In the genomic region with DNA sequence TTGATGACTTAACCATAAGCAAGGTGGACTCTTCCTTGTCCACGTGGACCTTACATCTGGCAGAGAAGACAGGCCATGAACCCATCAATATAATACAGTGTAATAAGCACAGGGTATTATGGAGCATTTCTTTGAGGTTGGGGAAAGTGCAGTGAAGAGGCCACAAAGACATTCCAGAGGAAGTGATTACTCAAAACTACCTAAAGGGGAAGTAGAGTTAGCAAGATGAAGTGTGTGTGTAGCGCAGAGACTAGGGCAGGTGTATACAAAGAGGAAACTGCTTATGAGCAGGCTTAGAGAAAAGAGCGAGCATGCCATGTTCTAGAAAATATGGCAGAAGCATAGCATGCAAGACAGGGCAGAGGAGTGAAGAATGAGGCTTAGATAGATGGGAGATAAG, we compare ENCODE assay signal across 8 cellular contexts. TPM values are rescaled to one million over a fixed set of nuclear protein-coding genes. Genes with fewer than 3 reads are reported as not detected.
DNase-seq lines count a peak whose midpoint lies in the region; ATAC-seq and TF ChIP-seq lines count a peak whose summit lies in the region.

No MANE protein-coding gene starts in this region.

- no peak overlapping the region for H3K4me3 Mint-ChIP-seq in GM23338
- peak overlapping the region; percentile 48 for H3K4me3 Mint-ChIP-seq in memory B cell
- H3K4me3 Mint-ChIP-seq in HFFc6, result no peak overlapping the region

- no peaks in the 10 kb centered on the region for H4K20me1 ChIP-seq in GM23338 (replicated peaks; ENCODE audit: insufficient read depth)

- no peaks in the 10 kb centered on the region for H3K36me3 ChIP-seq in GM23338 (ENCODE audit: insufficient read depth)

- ATAC-seq in GM18873 (IDR thresholded peaks at IDR 0.05; ENCODE audit: low FRiP score, unreplicated experiment), result peak; percentile 99
- no peak for ATAC-seq in GM23338
- peak; percentile 98 for ATAC-seq in HG03571 (IDR thresholded peaks at IDR 0.05; ENCODE audit: unreplicated experiment)
- peak; percentile 100 for ATAC-seq in memory B cell (ENCODE audit: low read depth)

- no peaks in the 10 kb centered on the region for H3K79me2 ChIP-seq in GM23338 (replicated peaks; ENCODE audit: insufficient read depth)

- peak overlapping the region; percentile 16; the same call in 1 of the 2 replicates for H2AFZ ChIP-seq in GM23338

- DNase-seq in GM23338 (ENCODE audit: low spot score) (no peak), memory B cell (ENCODE audit: low spot score in 2 of 2) (peak in 1 of 2 donors; percentile 56), ureter (ENCODE audit: low spot score) (no peak), SW 1271 (lab: John Stamatoyannopoulos, UW) (no peak), activated T-cell treated with anti-CD3 and anti-CD28 coated beads for 4 hours (no peak), HFFc6 (no peak)

- no peaks in the 10 kb centered on the region for H3K27me3 ChIP-seq in GM23338 (ENCODE audit: insufficient read depth)

- H3K4me2 ChIP-seq in GM23338, result no peak overlapping the region

- H3K27ac Mint-ChIP-seq in GM23338, result no peak overlapping the region
- peak overlapping the region; percentile 36 for H3K27ac Mint-ChIP-seq in memory B cell
- H3K27ac Mint-ChIP-seq in HFFc6, result no peak overlapping the region

- TF ChIP-seq CTCF in GM23338 (conservative IDR thresholded peaks at IDR 0.05; ENCODE audit: low read depth in 2 of 2), result no peak
- TF ChIP-seq CTCF in HFFc6 (IDR thresholded peaks at IDR 0.05), result no peak

- peaks cover 22% of the 10 kb centered on the region for H3K4me1 ChIP-seq in GM23338 (ENCODE audit: insufficient read depth)

- H3K27me3 Mint-ChIP-seq in GM23338 (ENCODE audit: insufficient read depth, low read depth, poor library complexity) (peaks cover 6% of the 10 kb centered on the region), memory B cell (no peaks in the 10 kb centered on the region), HFFc6 (ENCODE audit: insufficient read depth) (no peaks in the 10 kb centered on the region; the same call in 1 of the 2 replicates)

- H3K36me3 Mint-ChIP-seq in GM23338 (ENCODE audit: low read depth) (no peaks in the 10 kb centered on the region), memory B cell (no peaks in the 10 kb centered on the region), HFFc6 (ENCODE audit: low read depth) (no peaks in the 10 kb centered on the region)

- no peak overlapping the region for H3K4me3 ChIP-seq in GM23338

- H3K4me1 Mint-ChIP-seq in GM23338, result peaks cover 29% of the 10 kb centered on the region
- H3K4me1 Mint-ChIP-seq in memory B cell, result peaks cover 12% of the 10 kb centered on the region
- H3K4me1 Mint-ChIP-seq in HFFc6 (ENCODE audit: low read depth), result peaks cover 10% of the 10 kb centered on the region

- no peak overlapping the region for H3K27ac ChIP-seq in GM23338 (ENCODE audit: low read depth)

- H3K9me3 Mint-ChIP-seq in GM23338 (no peaks in the 10 kb centered on the region), memory B cell (peaks cover 2% of the 10 kb centered on the region), HFFc6 (no peaks in the 10 kb centered on the region)

- H3K9me2 ChIP-seq in GM23338 (ENCODE audit: insufficient read depth), result no peaks in the 10 kb centered on the region; the same call in 1 of the 2 replicates

- H3F3A ChIP-seq in GM23338 (replicated peaks; ENCODE audit: low read depth), result no peaks in the 10 kb centered on the region

TF ChIP-seq in GM23338, 12 proteins besides CTCF, POLR2A, EP300 and RAD21 (continues in another document):
- TF ChIP-seq EZH2phosphoT487 (IDR thresholded peaks at IDR 0.05; ENCODE audit: unreplicated experiment) (no peak), EZH2 (IDR thresholded peaks at IDR 0.05; ENCODE audit: low read depth, unreplicated experiment) (no peak), NANOG (IDR thresholded peaks at IDR 0.05; ENCODE audit: borderline replicate concordance) (no peak)
- TF ChIP-seq, protein P1, sequence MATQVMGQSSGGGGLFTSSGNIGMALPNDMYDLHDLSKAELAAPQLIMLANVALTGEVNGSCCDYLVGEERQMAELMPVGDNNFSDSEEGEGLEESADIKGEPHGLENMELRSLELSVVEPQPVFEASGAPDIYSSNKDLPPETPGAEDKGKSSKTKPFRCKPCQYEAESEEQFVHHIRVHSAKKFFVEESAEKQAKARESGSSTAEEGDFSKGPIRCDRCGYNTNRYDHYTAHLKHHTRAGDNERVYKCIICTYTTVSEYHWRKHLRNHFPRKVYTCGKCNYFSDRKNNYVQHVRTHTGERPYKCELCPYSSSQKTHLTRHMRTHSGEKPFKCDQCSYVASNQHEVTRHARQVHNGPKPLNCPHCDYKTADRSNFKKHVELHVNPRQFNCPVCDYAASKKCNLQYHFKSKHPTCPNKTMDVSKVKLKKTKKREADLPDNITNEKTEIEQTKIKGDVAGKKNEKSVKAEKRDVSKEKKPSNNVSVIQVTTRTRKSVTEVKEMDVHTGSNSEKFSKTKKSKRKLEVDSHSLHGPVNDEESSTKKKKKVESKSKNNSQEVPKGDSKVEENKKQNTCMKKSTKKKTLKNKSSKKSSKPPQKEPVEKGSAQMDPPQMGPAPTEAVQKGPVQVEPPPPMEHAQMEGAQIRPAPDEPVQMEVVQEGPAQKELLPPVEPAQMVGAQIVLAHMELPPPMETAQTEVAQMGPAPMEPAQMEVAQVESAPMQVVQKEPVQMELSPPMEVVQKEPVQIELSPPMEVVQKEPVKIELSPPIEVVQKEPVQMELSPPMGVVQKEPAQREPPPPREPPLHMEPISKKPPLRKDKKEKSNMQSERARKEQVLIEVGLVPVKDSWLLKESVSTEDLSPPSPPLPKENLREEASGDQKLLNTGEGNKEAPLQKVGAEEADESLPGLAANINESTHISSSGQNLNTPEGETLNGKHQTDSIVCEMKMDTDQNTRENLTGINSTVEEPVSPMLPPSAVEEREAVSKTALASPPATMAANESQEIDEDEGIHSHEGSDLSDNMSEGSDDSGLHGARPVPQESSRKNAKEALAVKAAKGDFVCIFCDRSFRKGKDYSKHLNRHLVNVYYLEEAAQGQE (IDR thresholded peaks at IDR 0.05; ENCODE audit: unreplicated experiment), result no peak
- TF ChIP-seq, protein P2, sequence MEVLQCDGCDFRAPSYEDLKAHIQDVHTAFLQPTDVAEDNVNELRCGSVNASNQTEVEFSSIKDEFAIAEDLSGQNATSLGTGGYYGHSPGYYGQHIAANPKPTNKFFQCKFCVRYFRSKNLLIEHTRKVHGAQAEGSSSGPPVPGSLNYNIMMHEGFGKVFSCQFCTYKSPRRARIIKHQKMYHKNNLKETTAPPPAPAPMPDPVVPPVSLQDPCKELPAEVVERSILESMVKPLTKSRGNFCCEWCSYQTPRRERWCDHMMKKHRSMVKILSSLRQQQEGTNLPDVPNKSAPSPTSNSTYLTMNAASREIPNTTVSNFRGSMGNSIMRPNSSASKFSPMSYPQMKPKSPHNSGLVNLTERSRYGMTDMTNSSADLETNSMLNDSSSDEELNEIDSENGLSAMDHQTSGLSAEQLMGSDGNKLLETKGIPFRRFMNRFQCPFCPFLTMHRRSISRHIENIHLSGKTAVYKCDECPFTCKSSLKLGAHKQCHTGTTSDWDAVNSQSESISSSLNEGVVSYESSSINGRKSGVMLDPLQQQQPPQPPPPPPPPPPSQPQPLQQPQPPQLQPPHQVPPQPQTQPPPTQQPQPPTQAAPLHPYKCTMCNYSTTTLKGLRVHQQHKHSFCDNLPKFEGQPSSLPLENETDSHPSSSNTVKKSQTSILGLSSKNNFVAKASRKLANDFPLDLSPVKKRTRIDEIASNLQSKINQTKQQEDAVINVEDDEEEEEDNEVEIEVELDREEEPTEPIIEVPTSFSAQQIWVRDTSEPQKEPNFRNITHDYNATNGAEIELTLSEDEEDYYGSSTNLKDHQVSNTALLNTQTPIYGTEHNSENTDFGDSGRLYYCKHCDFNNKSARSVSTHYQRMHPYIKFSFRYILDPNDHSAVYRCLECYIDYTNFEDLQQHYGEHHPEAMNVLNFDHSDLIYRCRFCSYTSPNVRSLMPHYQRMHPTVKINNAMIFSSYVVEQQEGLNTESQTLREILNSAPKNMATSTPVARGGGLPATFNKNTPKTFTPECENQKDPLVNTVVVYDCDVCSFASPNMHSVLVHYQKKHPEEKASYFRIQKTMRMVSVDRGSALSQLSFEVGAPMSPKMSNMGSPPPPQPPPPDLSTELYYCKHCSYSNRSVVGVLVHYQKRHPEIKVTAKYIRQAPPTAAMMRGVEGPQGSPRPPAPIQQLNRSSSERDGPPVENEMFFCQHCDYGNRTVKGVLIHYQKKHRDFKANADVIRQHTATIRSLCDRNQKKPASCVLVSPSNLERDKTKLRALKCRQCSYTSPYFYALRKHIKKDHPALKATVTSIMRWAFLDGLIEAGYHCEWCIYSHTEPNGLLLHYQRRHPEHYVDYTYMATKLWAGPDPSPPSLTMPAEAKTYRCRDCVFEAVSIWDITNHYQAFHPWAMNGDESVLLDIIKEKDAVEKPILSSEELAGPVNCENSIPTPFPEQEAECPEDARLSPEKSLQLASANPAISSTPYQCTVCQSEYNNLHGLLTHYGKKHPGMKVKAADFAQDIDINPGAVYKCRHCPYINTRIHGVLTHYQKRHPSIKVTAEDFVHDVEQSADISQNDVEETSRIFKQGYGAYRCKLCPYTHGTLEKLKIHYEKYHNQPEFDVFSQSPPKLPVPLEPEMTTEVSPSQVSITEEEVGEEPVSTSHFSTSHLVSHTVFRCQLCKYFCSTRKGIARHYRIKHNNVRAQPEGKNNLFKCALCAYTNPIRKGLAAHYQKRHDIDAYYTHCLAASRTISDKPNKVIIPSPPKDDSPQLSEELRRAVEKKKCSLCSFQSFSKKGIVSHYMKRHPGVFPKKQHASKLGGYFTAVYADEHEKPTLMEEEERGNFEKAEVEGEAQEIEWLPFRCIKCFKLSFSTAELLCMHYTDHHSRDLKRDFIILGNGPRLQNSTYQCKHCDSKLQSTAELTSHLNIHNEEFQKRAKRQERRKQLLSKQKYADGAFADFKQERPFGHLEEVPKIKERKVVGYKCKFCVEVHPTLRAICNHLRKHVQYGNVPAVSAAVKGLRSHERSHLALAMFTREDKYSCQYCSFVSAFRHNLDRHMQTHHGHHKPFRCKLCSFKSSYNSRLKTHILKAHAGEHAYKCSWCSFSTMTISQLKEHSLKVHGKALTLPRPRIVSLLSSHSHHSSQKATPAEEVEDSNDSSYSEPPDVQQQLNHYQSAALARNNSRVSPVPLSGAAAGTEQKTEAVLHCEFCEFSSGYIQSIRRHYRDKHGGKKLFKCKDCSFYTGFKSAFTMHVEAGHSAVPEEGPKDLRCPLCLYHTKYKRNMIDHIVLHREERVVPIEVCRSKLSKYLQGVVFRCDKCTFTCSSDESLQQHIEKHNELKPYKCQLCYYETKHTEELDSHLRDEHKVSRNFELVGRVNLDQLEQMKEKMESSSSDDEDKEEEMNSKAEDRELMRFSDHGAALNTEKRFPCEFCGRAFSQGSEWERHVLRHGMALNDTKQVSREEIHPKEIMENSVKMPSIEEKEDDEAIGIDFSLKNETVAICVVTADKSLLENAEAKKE (CRISPR knock-in tag; IDR thresholded peaks at IDR 0.05), result no peak

RNA-seq across cellular contexts. Expression of a gene that starts 17.9 kb away (rescaled TPM):
- 2.8 and 3.3 TPM in 2 replicates for total RNA-seq in GM23338 (2014; rRNA removed; shearing (Covaris generic))
- polyA plus RNA-seq in GM23338 (2016; fragmentation: Nextera tagmentation; extraction: Ambion mirVana), result 2.3 and 3.6 TPM in 2 replicates
- total RNA-seq in ureter, result 12.5 TPM
- not detected for total RNA-seq in HFFc6 (2021; fragmentation: NEBNext Ultra II Directional; extraction: Animal tissue kit (Norgen Biotek cat#: 25700))
